Comparison of ENCODE assay signal across 18 cellular contexts in the genomic region with DNA sequence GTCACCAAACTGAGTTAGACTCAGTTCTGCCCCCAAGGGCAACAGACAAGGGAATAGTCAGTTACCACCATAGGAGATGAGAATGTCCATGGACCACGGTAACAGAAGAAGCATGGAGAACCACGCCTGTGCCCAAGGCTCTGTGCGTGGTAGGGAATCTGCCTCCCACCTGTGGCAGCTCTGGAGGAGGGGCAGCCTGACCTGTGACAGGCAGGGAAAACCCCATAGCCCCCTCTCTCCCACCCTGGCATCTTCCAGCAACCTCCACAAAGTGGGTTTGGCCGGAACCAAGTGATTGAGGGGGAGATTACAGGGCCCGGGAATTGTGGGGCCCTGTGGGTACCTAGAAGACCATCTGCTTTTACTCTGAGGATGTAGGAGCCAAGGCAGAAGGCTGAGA. TPM values are rescaled to one million over a fixed set of nuclear protein-coding genes. Genes with fewer than 3 reads are reported as not detected.
DNase-seq lines count a peak whose midpoint lies in the region; ATAC-seq and TF ChIP-seq lines count a peak whose summit lies in the region.
"Had no signal": no experiment of that assay in that cellular context is flagged by ENCODE, and none has a peak within 500 bp of the region (broad histone marks: within the 10 kb centered on the region; RNA-seq: fewer than 3 reads in every experiment).

No MANE protein-coding gene starts in this region.

- H3K27ac ChIP-seq in HL-60 (replicated peaks) (peak overlapping the region; percentile 39), substantia nigra (ENCODE audit: low read depth, low read length, poor library complexity, severe bottlenecking) (peak overlapping the region; percentile 10)
- H3K27ac ChIP-seq: C4-2B had no signal

- no peak overlapping the region for H3K4me3 ChIP-seq in HL-60 (replicated peaks; ENCODE audit: insufficient read depth, low read length)

- H3K36me3 Mint-ChIP-seq in chondrocyte (ENCODE audit: low read depth): peaks cover 9% of the 10 kb centered on the region
- peaks cover 3% of the 10 kb centered on the region for H3K36me3 Mint-ChIP-seq in endothelial cell (ENCODE audit: low read depth, unreplicated experiment)

- no peaks in the 10 kb centered on the region for H3K27me3 ChIP-seq in HL-60 (ENCODE audit: insufficient read depth, poor library complexity, severe bottlenecking)

- H3K27ac Mint-ChIP-seq in chondrocyte (ENCODE audit: unreplicated experiment): no peak overlapping the region
- no peak overlapping the region for H3K27ac Mint-ChIP-seq in endothelial cell (ENCODE audit: unreplicated experiment)
- H3K27ac Mint-ChIP-seq: CD4-positive, alpha-beta memory T cell had no signal

- H3K27me3 Mint-ChIP-seq in chondrocyte (ENCODE audit: low read depth) (peaks cover 49% of the 10 kb centered on the region), endothelial cell (ENCODE audit: unreplicated experiment) (peaks cover 3% of the 10 kb centered on the region)

- H3K4me3 Mint-ChIP-seq in chondrocyte (ENCODE audit: unreplicated experiment) (no peak overlapping the region), endothelial cell (ENCODE audit: unreplicated experiment) (no peak overlapping the region)
- H3K4me3 Mint-ChIP-seq: CD4-positive, alpha-beta memory T cell; H9 had no signal

- H3K4me1 Mint-ChIP-seq in chondrocyte (ENCODE audit: low read depth) (no peaks in the 10 kb centered on the region), endothelial cell (ENCODE audit: unreplicated experiment) (peaks cover 18% of the 10 kb centered on the region)
- H3K4me1 Mint-ChIP-seq: CD4-positive, alpha-beta memory T cell; H9 had no signal

- ATAC-seq in left lobe of liver (no peak), HG03135 (IDR thresholded peaks at IDR 0.05; ENCODE audit: unreplicated experiment) (no peak), GM18519 (IDR thresholded peaks at IDR 0.05; ENCODE audit: low FRiP score, unreplicated experiment) (no peak), HG03175 (IDR thresholded peaks at IDR 0.05; ENCODE audit: unreplicated experiment) (no peak)

- H3K9me3 Mint-ChIP-seq in chondrocyte (ENCODE audit: low read depth) (peaks cover 18% of the 10 kb centered on the region), endothelial cell (ENCODE audit: unreplicated experiment) (no peaks in the 10 kb centered on the region)

- DNase-seq in HL-60 (ENCODE audit: low read depth in 1 of 2, low spot score in 1 of 2) (no peak), chondrocyte (ENCODE audit: low spot score) (peak; percentile 34), left lobe of liver (ENCODE audit: low spot score) (peak; percentile 33), substantia nigra (lab: John Stamatoyannopoulos, UW) (no peak), endothelial cell (ENCODE audit: low spot score) (no peak)
- DNase-seq: ACHN; AML-193; Calu3; CD4-positive, alpha-beta memory T cell; DMS79 treated with DMSO at 0.1 percent for 48 hours; GF-D8; H9; KG1 had no signal

- no peak for TF ChIP-seq CTCF in HL-60 (IDR thresholded peaks at IDR 0.05; ENCODE audit: insufficient read depth, low read length)
- no peak for TF ChIP-seq CTCF in chondrocyte (IDR thresholded peaks at IDR 0.05)
- no peak for TF ChIP-seq CTCF in endothelial cell (IDR thresholded peaks at IDR 0.05; ENCODE audit: unreplicated experiment)

RNA-seq across cellular contexts. Expression of a gene that starts 14.3 kb away (rescaled TPM):
- not detected in 3 replicates for total RNA-seq in chondrocyte
- total RNA-seq in left lobe of liver: 1.7 TPM
- not detected for total RNA-seq in endothelial cell (ENCODE audit: unreplicated experiment)
- total RNA-seq: Calu3; CD4-positive, alpha-beta memory T cell; H9 had no signal

RNA-seq across cellular contexts. Expression of a gene that starts 18.8 kb away (rescaled TPM):
- total RNA-seq in chondrocyte: not detected in 3 replicates
- total RNA-seq in left lobe of liver: 28.6 TPM
- total RNA-seq in endothelial cell (ENCODE audit: unreplicated experiment): not detected
- total RNA-seq: Calu3; CD4-positive, alpha-beta memory T cell; H1; H9 had no signal

Comparison
In these comparisons a context has a peak if more than half of its experiments do, and no peak if none do; other contexts are left out.
1. DNase-seq: peak in chondrocyte (single experiment) and left lobe of liver (single experiment); none in HL-60 (0 of 2), substantia nigra (0 of 49) and endothelial cell (single experiment).
2. RNA of a gene that starts 18.8 kb away (total RNA-seq): 28.6 TPM in left lobe of liver (single experiment); not detected in endothelial cell (single experiment) and not detected in chondrocyte; every median in the first group is over 10 times any median in the second.